ENCODE assay signal across 8 cellular contexts in genomic region chr20:59455392-59456341, GRCh38.
DNase-seq lines count a peak whose midpoint lies in the region; ATAC-seq and TF ChIP-seq lines count a peak whose summit lies in the region.

No MANE protein-coding gene starts in this region.

- H3K23ac ChIP-seq in mesendoderm (ENCODE audit: low read length): no peak overlapping the region

- no CpG with 5 or more reads among the region's 8 CpGs for WGBS in mesendoderm (ENCODE audit: extremely low coverage, insufficient coverage, low lambda C conversion rate)

- in situ Hi-C loops in G401 (cut with HindIII; ENCODE audit: low sequenced_read_pairs): loop anchor here (25.0 kb wide), 1 partner anchor 593 kb away; the partner anchor contains the start of genes GNAS and GNAS-AS1

- H3K79me2 ChIP-seq in mesendoderm (ENCODE audit: control insufficient read depth, insufficient read depth, low read length): no peaks in the 10 kb centered on the region

- no peak overlapping the region for H3K4me2 ChIP-seq in mesendoderm (ENCODE audit: low read length)

- no peak overlapping the region for H4K5ac ChIP-seq in mesendoderm (ENCODE audit: low read length)

- H3K79me1 ChIP-seq in mesendoderm (ENCODE audit: low read length): no peaks in the 10 kb centered on the region

- DNase-seq in G401 (ENCODE audit: low spot score): peak; percentile 83
- peak; percentile 64 for DNase-seq in NCI-H2171 (lab: John Stamatoyannopoulos, UW)
- DNase-seq in dedifferentiated amniotic fluid mesenchymal stem cell (ENCODE audit: extremely low spot score): peak; percentile 24
- peak; percentile 42 for DNase-seq in mesendoderm
- no peak for DNase-seq in GM19240 (ENCODE audit: insufficient read length, low spot score)

- H2BK5ac ChIP-seq in mesendoderm (ENCODE audit: low read length): no peak overlapping the region

- H3K4me3 ChIP-seq in mesendoderm (ENCODE audit: low read length): no peak overlapping the region

- H4K8ac ChIP-seq in mesendoderm (ENCODE audit: low read depth, low read length): no peak overlapping the region

- H3K56ac ChIP-seq in mesendoderm (ENCODE audit: low read length): no peak overlapping the region

- no peak for TF ChIP-seq POLR2A in GM18505 (IDR thresholded peaks at IDR 0.05; ENCODE audit: borderline replicate concordance, extremely low read depth, insufficient read depth, insufficient read length)

- H3K9ac ChIP-seq in mesendoderm (ENCODE audit: low read length): no peak overlapping the region

- no peak overlapping the region for H3K18ac ChIP-seq in mesendoderm (ENCODE audit: low read length)

- no peaks in the 10 kb centered on the region for H3K36me3 ChIP-seq in mesendoderm (ENCODE audit: control insufficient read depth, insufficient read depth, low read length)

- H2BK15ac ChIP-seq in mesendoderm (replicated peaks; ENCODE audit: low read depth): no peak overlapping the region

- no peaks in the 10 kb centered on the region for H3K27me3 ChIP-seq in mesendoderm (ENCODE audit: insufficient read depth, low read length, poor library complexity)

- H3K27ac ChIP-seq in mesendoderm (ENCODE audit: low read depth, low read length): no peak overlapping the region

- no peak overlapping the region for H3K4ac ChIP-seq in mesendoderm (ENCODE audit: low read depth, low read length)

- no peaks in the 10 kb centered on the region for H3K4me1 ChIP-seq in mesendoderm (ENCODE audit: control insufficient read depth, low read depth, low read length)

- no peak overlapping the region for H2BK120ac ChIP-seq in mesendoderm (ENCODE audit: low read depth, low read length)

- H2AK5ac ChIP-seq in mesendoderm (ENCODE audit: low read length): no peak overlapping the region

- ATAC-seq in HG03095 (IDR thresholded peaks at IDR 0.05; ENCODE audit: unreplicated experiment) (no peak), GM18505 (IDR thresholded peaks at IDR 0.05; ENCODE audit: unreplicated experiment) (no peak), GM21515 (IDR thresholded peaks at IDR 0.05; ENCODE audit: unreplicated experiment) (no peak)
